Comparison of ENCODE assay signal across 8 cellular contexts in the genomic region with DNA sequence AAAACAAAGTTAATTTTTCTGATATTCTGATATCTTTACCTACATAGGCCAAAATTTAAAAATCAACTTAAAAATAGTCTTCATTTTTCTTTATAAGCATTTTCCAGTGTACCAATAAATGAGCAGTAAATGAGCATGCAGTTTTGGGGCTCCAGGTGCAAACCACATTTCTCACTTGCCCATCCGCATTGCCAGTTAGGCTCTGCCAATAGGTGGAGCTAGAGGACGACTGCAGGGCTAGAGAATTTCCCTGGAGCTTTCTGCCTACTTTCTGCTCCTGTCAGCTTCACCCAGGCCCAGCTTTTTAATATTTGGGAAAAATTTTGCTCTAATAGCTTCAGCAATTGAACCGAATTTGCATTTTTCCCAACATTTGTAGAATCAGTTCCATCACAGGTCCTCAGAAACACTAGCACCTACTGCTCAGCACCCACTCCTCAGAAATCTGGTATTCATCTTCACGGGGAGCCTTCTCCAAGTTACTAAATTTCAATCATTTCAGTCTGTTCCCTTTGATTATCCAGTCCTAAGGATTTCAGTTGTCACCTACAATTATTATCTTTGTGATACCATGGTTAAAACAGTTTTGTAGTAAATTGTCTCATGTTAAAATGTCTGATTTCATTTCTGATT.
A peak's percentile ranks its signal among the peaks of the same experiment; 100 is the strongest.
DNase-seq lines count a peak whose midpoint lies in the region; ATAC-seq and TF ChIP-seq lines count a peak whose summit lies in the region.

No MANE protein-coding gene starts in this region.

- H3K4me1 ChIP-seq in mammary epithelial cell (ENCODE audit: insufficient read depth, low read length): no peaks in the 10 kb centered on the region

- BruUV-seq in mammary epithelial cell (replicated peaks; lab: Mats Ljungman, UMichigan): no TSS peak

- H3K36me3 ChIP-seq in GM06990 (ENCODE audit: control insufficient read depth, insufficient read depth, low read length) (no peaks in the 10 kb centered on the region), mammary epithelial cell (ENCODE audit: insufficient read depth, low read length) (no peaks in the 10 kb centered on the region)

- CTCF ChIA-PET in mammary epithelial cell (lab: Charles Lee; ENCODE audit: low non-redundant PET): no interaction called here

- DNase-seq in GM06990 (ENCODE audit: extremely low read depth, insufficient read length) (peak; percentile 1), HT-29 (ENCODE audit: low spot score) (peak; percentile 62), T-helper 2 cell (peak in 3 of 5 experiments; percentile 4 to 42 (median 6)), mammary epithelial cell (peak; percentile 24), left lobe of liver (ENCODE audit: low spot score) (peak; percentile 48), cortex of kidney (lab: John Stamatoyannopoulos, UW) (no peak)
- DNase-seq in stimulated activated CD8-positive, alpha-beta memory T cell treated with anti-CD3 and anti-CD28 coated beads, Interleukin-15, amount 100 ng/mL, for 48 hours (ENCODE audit: low read depth in 2 of 2): peak; percentile 5 to 25

- ATAC-seq in GM21390 (IDR thresholded peaks at IDR 0.05; ENCODE audit: unreplicated experiment) (peak; percentile 86), left lobe of liver (peak; percentile 91)

- TF ChIP-seq CTCF in GM06990 (IDR thresholded peaks at IDR 0.05; ENCODE audit: insufficient read depth, low read length, poor library complexity, severe bottlenecking) (peak; percentile 99), mammary epithelial cell (conservative IDR thresholded peaks at IDR 0.05 in 1 of 2, IDR thresholded peaks at IDR 0.05 in 1 of 2; ENCODE audit: extremely low read depth in 1 of 2, insufficient read depth in 1 of 2, low read depth in 1 of 2, low read length in 2 of 2) (peak; percentile 93 to 99)

- WGBS in mammary epithelial cell (ENCODE audit: low coverage, missing lambda C conversion rate): 31% methylated on average over 4 of the region's 4 CpGs

- H3K79me2 ChIP-seq in mammary epithelial cell (ENCODE audit: insufficient read depth, low read length): no peaks in the 10 kb centered on the region

- dilution Hi-C loops in mammary epithelial cell (cut with HindIII; ENCODE audit: low sequenced_read_pairs): no loop called here

- no peak overlapping the region for H3K4me3 ChIP-seq in GM06990 (replicated peaks; ENCODE audit: low read depth, low read length)
- H3K4me3 ChIP-seq in mammary epithelial cell (replicated peaks in 1 of 3; ENCODE audit: insufficient read depth in 1 of 3, low read depth in 2 of 3, low read length in 3 of 3): no peak overlapping the region

- no peak overlapping the region for H2AFZ ChIP-seq in mammary epithelial cell (ENCODE audit: low read depth, low read length)

- H4K20me1 ChIP-seq in mammary epithelial cell (ENCODE audit: insufficient read depth, low read length): no peaks in the 10 kb centered on the region

- no peak overlapping the region for H3K4me2 ChIP-seq in mammary epithelial cell (ENCODE audit: insufficient read depth, low read depth, low read length)

- H3K9me3 ChIP-seq in mammary epithelial cell (replicated peaks; ENCODE audit: insufficient read depth, low read length): peaks cover 1% of the 10 kb centered on the region

- H3K27me3 ChIP-seq in GM06990 (replicated peaks; ENCODE audit: control insufficient read depth, insufficient read depth, low read length): no peaks in the 10 kb centered on the region
- no peaks in the 10 kb centered on the region for H3K27me3 ChIP-seq in mammary epithelial cell (ENCODE audit: insufficient read depth, low read length)

- intact Hi-C loops in mammary epithelial cell (cut with micrococcal nuclease): no loop called here

- in situ Hi-C loops in mammary epithelial cell (cut with MboI; ENCODE audit: low sequenced_read_pairs in 2 of 2): no loop called here

- no peak overlapping the region for H3K9ac ChIP-seq in mammary epithelial cell (ENCODE audit: insufficient read depth, low read length)

- H3K27ac ChIP-seq in mammary epithelial cell (ENCODE audit: insufficient read depth, low read depth, low read length): no peak overlapping the region
